ENCODE assay signal across 8 cellular contexts in the genomic region with DNA sequence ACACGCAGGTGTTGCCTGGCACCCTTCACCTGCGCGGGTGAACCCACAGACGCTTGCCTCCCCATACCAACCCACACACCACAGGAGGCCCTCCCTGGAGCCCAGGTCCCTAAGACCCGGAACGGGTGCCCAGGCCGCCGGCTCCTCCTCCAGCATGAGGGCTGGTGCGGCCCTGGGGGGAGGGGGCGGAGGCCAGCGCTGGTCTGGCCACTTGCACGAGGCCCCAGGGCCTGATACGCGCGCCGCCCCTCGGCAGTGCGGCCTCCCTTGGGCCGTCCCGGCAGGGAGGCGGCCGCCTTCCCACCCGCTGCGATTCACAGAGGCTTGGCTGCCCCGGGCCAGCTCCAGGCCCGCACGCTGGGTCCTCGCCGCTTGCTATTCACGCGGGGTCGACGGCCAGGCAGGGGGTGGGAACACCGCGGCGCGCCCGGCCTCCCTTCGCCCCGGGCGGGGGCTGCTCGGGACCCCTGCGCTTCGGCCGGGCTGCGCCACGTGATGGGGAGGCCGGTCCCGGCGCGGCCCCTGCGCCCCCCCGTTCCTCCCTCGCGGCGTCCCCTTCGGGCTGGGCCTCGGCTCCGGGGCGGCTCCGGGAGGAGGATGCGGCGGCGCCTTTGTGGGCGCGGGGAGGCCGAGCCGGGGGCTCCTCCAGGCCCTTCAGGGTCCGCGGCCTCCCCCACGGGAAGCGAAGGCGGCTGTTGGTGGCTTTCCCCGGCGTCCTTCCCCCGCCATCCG. TPM values are rescaled to one million over a fixed set of nuclear protein-coding genes. Genes with fewer than 3 reads are reported as not detected.
A peak's percentile ranks its signal among the peaks of the same experiment; 100 is the strongest.
DNase-seq lines count a peak whose midpoint lies in the region; ATAC-seq and TF ChIP-seq lines count a peak whose summit lies in the region.

No MANE protein-coding gene starts in this region.

- TSS peak; percentile 67 for BruUV-seq in mammary epithelial cell (replicated peaks; lab: Mats Ljungman, UMichigan)

- DNase-seq in NCI-H1417 (lab: John Stamatoyannopoulos, UW) (peak; percentile 20 to 61 (median 60)), NCI-H1417 treated with DMSO at 0.1 percent for 48 hours (lab: John Stamatoyannopoulos, UW) (no peak), RKO (ENCODE audit: low spot score) (peak; percentile 56), mammary epithelial cell (peak; percentile 34), kidney glomerular epithelial cell (lab: John Stamatoyannopoulos, UW) (peak; percentile 7), middle frontal gyrus (ENCODE audit: extremely low spot score, low spot score) (no peak)
- DNase-seq in stimulated activated effector memory CD8-positive, alpha-beta T cell treated with anti-CD3 and anti-CD28 coated beads, Interleukin-12 subunit alpha, Interleukin-12 subunit beta, amount 100 ng/mL, for 72 hours (ENCODE audit: low spot score in 2 of 2) = peak; percentile 44 to 83

- TF ChIP-seq CTCF in HEK293 (tag by site-specific recombination; IDR thresholded peaks at IDR 0.05) (no peak), mammary epithelial cell (conservative IDR thresholded peaks at IDR 0.05 in 1 of 2, IDR thresholded peaks at IDR 0.05 in 1 of 2; ENCODE audit: extremely low read depth in 1 of 2, insufficient read depth in 1 of 2, low read depth in 1 of 2, low read length in 2 of 2) (no peak)

- peaks cover 29% of the 10 kb centered on the region for H4K20me1 ChIP-seq in mammary epithelial cell (ENCODE audit: insufficient read depth, low read length)

- H3K4me1 ChIP-seq in HEK293 (ENCODE audit: control insufficient read depth, insufficient read depth, low read length) (0 out of 2 replicates have a peak, but pooled peaks cover 7% of the 10 kb centered on the region), mammary epithelial cell (ENCODE audit: insufficient read depth, low read length) (peaks cover 38% of the 10 kb centered on the region)

- peak overlapping the region; percentile 88 for H3K4me2 ChIP-seq in mammary epithelial cell (ENCODE audit: insufficient read depth, low read depth, low read length)

- intact Hi-C loops in mammary epithelial cell (cut with micrococcal nuclease) = no loop called here

- H3K27ac ChIP-seq in HEK293 (ENCODE audit: extremely low read depth, low read depth, low read length) (peak overlapping the region; percentile 99), mammary epithelial cell (ENCODE audit: insufficient read depth, low read depth, low read length) (peak overlapping the region; percentile 68)

- POLR2A ChIA-PET in HEK293 (lab: Yijun Ruan, JAX) = interaction anchor here (0.6 to 3.9 kb wide), 12 partner anchors 10 to 264 kb away, joined by 3 to 18 read pairs (median 4); partner anchors contain the start of genes CENPX, DCXR, GPS1 and LRRC45

- H3K36me3 ChIP-seq in HEK293 (ENCODE audit: control insufficient read depth in 2 of 2, insufficient read depth in 1 of 2, low read length in 2 of 2) (peaks cover 9 to 45% of the 10 kb centered on the region in 2 experiments; a peak in 2 of 3 replicates), mammary epithelial cell (ENCODE audit: insufficient read depth, low read length) (peaks cover 13% of the 10 kb centered on the region)

- peak overlapping the region; percentile 68 for H3K4me3 Mint-ChIP-seq in stimulated activated effector memory CD8-positive, alpha-beta T cell treated with anti-CD3 and anti-CD28 coated beads, Interleukin-12 subunit alpha, Interleukin-12 subunit beta, amount 100 ng/mL, for 72 hours

- WGBS in mammary epithelial cell (ENCODE audit: low coverage, missing lambda C conversion rate) = 1% methylated on average over 12 of the region's 77 CpGs

- H3K27me3 ChIP-seq in mammary epithelial cell (ENCODE audit: insufficient read depth, low read length) = no peaks in the 10 kb centered on the region

- H3K79me2 ChIP-seq in mammary epithelial cell (ENCODE audit: insufficient read depth, low read length) = peaks cover 61% of the 10 kb centered on the region

- peak overlapping the region; percentile 84 for H3K4me3 ChIP-seq in HEK293 (ENCODE audit: low read depth, low read length)
- H3K4me3 ChIP-seq in mammary epithelial cell (replicated peaks in 1 of 3; ENCODE audit: insufficient read depth in 1 of 3, low read depth in 2 of 3, low read length in 3 of 3) = peak overlapping the region; percentile 62 to 82 (median 68)

- no peaks in the 10 kb centered on the region for H3K9me3 ChIP-seq in HEK293 (ENCODE audit: control insufficient read depth, insufficient read depth, low read depth, low read length)
- H3K9me3 ChIP-seq in mammary epithelial cell (replicated peaks; ENCODE audit: insufficient read depth, low read length) = no peaks in the 10 kb centered on the region

- CTCF ChIA-PET in HEK293 (lab: Yijun Ruan, JAX) = interaction anchor here (0.7 to 0.9 kb wide), 2 partner anchors 60 to 173 kb away, joined by 3 to 4 read pairs; partner anchors contain the start of gene DCXR
- CTCF ChIA-PET in mammary epithelial cell (lab: Charles Lee; ENCODE audit: low non-redundant PET) = interaction anchor here (0.7 kb wide), 2 partner anchors 20 to 60 kb away, joined by 4 to 11 read pairs; partner anchors contain the start of gene DCXR

- H3K27ac Mint-ChIP-seq in stimulated activated effector memory CD8-positive, alpha-beta T cell treated with anti-CD3 and anti-CD28 coated beads, Interleukin-12 subunit alpha, Interleukin-12 subunit beta, amount 100 ng/mL, for 72 hours = peak overlapping the region; percentile 48

- H2AFZ ChIP-seq in mammary epithelial cell (ENCODE audit: low read depth, low read length) = no peak overlapping the region

- H3K9ac ChIP-seq in mammary epithelial cell (ENCODE audit: insufficient read depth, low read length) = peak overlapping the region; percentile 64

- no peaks in the 10 kb centered on the region for H3K9me3 Mint-ChIP-seq in stimulated activated effector memory CD8-positive, alpha-beta T cell treated with anti-CD3 and anti-CD28 coated beads, Interleukin-12 subunit alpha, Interleukin-12 subunit beta, amount 100 ng/mL, for 72 hours

- in situ Hi-C loops in mammary epithelial cell (cut with MboI; ENCODE audit: low sequenced_read_pairs in 2 of 2) = no loop called here

- ATAC-seq in stimulated activated effector memory CD8-positive, alpha-beta T cell treated with anti-CD3 and anti-CD28 coated beads, Interleukin-12 subunit alpha, Interleukin-12 subunit beta, amount 100 ng/mL, for 72 hours = peak; percentile 1

- H3K4me1 Mint-ChIP-seq in stimulated activated effector memory CD8-positive, alpha-beta T cell treated with anti-CD3 and anti-CD28 coated beads, Interleukin-12 subunit alpha, Interleukin-12 subunit beta, amount 100 ng/mL, for 72 hours = peaks cover 22% of the 10 kb centered on the region

- H3K36me3 Mint-ChIP-seq in stimulated activated effector memory CD8-positive, alpha-beta T cell treated with anti-CD3 and anti-CD28 coated beads, Interleukin-12 subunit alpha, Interleukin-12 subunit beta, amount 100 ng/mL, for 72 hours = peaks cover 55% of the 10 kb centered on the region

- dilution Hi-C loops in mammary epithelial cell (cut with HindIII; ENCODE audit: low sequenced_read_pairs) = no loop called here

TF ChIP-seq in HEK293, 187 proteins besides CTCF, POLR2A, EP300 and RAD21 (continues in another document):
- TF ChIP-seq ZNF202 (tag by site-specific recombination; IDR thresholded peaks at IDR 0.05; ENCODE audit: borderline replicate concordance) (no peak), ZBTB7A (tag by site-specific recombination; IDR thresholded peaks at IDR 0.05; ENCODE audit: low read depth) (0 out of 2 replicates have a peak, but pooled peaks have one; percentile 31), ZNF133 (tag by site-specific recombination; IDR thresholded peaks at IDR 0.05) (no peak), ZNF184 (tag by site-specific recombination; IDR thresholded peaks at IDR 0.05) (no peak), ZNF555 (tag by site-specific recombination; conservative IDR thresholded peaks at IDR 0.05) (no peak), ZNF391 (tag by site-specific recombination; IDR thresholded peaks at IDR 0.05; ENCODE audit: borderline replicate concordance, low read depth) (no peak), ZNF791 (tag by site-specific recombination; IDR thresholded peaks at IDR 0.05) (no peak), ZBTB17 (tag by site-specific recombination; IDR thresholded peaks at IDR 0.05) (no peak), AEBP2 (tag by site-specific recombination; IDR thresholded peaks at IDR 0.05; ENCODE audit: borderline replicate concordance) (no peak), ZNF785 (tag by site-specific recombination; IDR thresholded peaks at IDR 0.05) (no peak)
- TF ChIP-seq, protein P1, sequence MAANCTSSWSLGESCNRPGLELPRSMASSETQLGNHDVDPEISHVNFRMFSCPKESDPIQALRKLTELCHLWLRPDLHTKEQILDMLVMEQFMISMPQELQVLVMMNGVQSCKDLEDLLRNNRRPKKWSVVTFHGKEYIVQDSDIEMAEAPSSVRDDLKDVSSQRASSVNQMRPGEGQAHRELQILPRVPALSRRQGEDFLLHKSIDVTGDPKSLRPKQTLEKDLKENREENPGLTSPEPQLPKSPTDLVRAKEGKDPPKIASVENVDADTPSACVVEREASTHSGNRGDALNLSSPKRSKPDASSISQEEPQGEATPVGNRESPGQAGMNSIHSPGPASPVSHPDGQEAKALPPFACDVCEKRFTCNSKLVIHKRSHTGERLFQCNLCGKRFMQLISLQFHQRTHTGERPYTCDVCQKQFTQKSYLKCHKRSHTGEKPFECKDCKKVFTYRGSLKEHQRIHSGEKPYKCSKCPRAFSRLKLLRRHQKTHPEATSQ (tag by site-specific recombination; IDR thresholded peaks at IDR 0.05) = no peak

RNA-seq across cellular contexts. Expression of gene FASN, which starts 0.7 kb away (rescaled TPM):
- 100 to 1,000 TPM; 126 to 452 TPM for total RNA-seq in mammary epithelial cell
- polyA plus RNA-seq in mammary epithelial cell = 217 TPM
- polyA minus RNA-seq in mammary epithelial cell = 278 TPM

RNA-seq across cellular contexts. Expression of gene DUS1L, which starts 31.7 kb away (rescaled TPM):
- 10 to 100 TPM; 59.0 to 94.2 TPM for total RNA-seq in mammary epithelial cell
- 65.9 TPM for polyA plus RNA-seq in mammary epithelial cell
- polyA minus RNA-seq in mammary epithelial cell = 74.3 TPM

RNA-seq across cellular contexts. Expression of gene GPS1, which starts 45.7 kb away (rescaled TPM):
- 10 to 100 TPM; 84.2 to 98.2 TPM for total RNA-seq in mammary epithelial cell
- polyA plus RNA-seq in mammary epithelial cell = 103 TPM
- polyA minus RNA-seq in mammary epithelial cell = 65.6 TPM

RNA-seq across cellular contexts. Expression of gene RFNG, which starts 45.7 kb away (rescaled TPM):
- 10 to 100 TPM; 37.7 to 38.2 TPM for total RNA-seq in mammary epithelial cell
- polyA plus RNA-seq in mammary epithelial cell = 13.6 TPM
- polyA minus RNA-seq in mammary epithelial cell = 21.2 TPM

RNA-seq across cellular contexts. Expression of gene DCXR, which starts 59.9 kb away (rescaled TPM):
- 10 to 100 TPM; 27.7 to 68.9 TPM for total RNA-seq in mammary epithelial cell
- polyA plus RNA-seq in mammary epithelial cell = 79.0 TPM
- polyA minus RNA-seq in mammary epithelial cell = 52.5 TPM

Comparison
In these comparisons a context has a peak if more than half of its experiments do, and no peak if none do; other contexts are left out.
1. DNase-seq: peak in NCI-H1417 (3 of 3), RKO (single experiment), mammary epithelial cell (single experiment), kidney glomerular epithelial cell (single experiment) and stimulated activated effector memory CD8-positive, alpha-beta T cell treated with anti-CD3 and anti-CD28 coated beads, Interleukin-12 subunit alpha, Interleukin-12 subunit beta, amount 100 ng/mL, for 72 hours (2 of 2); none in NCI-H1417 treated with DMSO at 0.1 percent for 48 hours (single experiment) and middle frontal gyrus (single experiment).